Comparison of ENCODE assay signal across 14 cellular contexts in the genomic region with DNA sequence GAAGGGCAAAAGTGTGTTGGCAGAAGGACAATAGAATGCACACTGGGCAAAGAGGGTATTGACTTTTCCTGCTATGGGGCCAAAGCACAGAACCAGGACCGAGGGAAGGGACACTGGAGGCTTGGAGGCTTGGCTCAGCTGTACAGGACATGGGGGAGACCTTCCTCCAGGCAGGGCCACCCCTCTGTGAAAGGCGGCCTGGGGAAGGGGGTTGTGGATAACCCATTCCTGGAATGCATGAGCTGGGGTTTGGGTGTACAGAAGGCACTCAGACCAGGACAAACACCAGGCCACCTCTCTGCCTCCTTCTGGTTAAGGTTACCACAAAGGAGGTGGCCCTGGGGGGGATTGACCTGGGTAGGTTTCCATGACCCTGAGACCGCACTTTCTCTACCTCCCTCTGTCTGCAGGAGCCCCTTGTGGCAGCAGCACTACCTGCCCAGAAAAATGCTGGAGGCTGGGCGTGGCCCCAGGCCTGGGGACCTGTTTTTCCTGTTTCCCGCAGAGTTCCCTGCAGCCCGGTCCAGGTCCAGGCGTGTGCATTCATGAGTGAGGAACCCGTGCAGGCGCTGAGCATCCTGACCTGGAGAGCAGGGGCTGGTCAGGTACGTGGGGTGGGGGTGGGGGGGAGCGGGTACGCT. TPM values are rescaled to one million over a fixed set of nuclear protein-coding genes. Genes with fewer than 3 reads are reported as not detected.
A peak's percentile ranks its signal among the peaks of the same experiment; 100 is the strongest.
DNase-seq lines count a peak whose midpoint lies in the region; ATAC-seq and TF ChIP-seq lines count a peak whose summit lies in the region.
"Had no signal": no experiment of that assay in that cellular context is flagged by ENCODE, and none has a peak within 500 bp of the region (broad histone marks: within the 10 kb centered on the region; RNA-seq: fewer than 3 reads in every experiment).

No MANE protein-coding gene starts in this region.

- H3K36me3 Mint-ChIP-seq in CD14-positive monocyte: peaks cover 59 to 77% of the 10 kb centered on the region in 2 donors

- no peak overlapping the region for H3K27ac ChIP-seq in coronary artery
- H3K27ac ChIP-seq: uterus had no signal

- H3K27ac Mint-ChIP-seq in CD14-positive monocyte: peak overlapping the region in 4 of 7 donors; percentile 43 to 79 (median 56)

- no peaks in the 10 kb centered on the region for H3K27me3 Mint-ChIP-seq in CD14-positive monocyte (ENCODE audit: low read depth in 3 of 3)

- peaks cover 37% of the 10 kb centered on the region for H3K4me1 Mint-ChIP-seq in CD14-positive monocyte

- TF ChIP-seq CTCF in CD14-positive monocyte (IDR thresholded peaks at IDR 0.05): no peak
- peak; percentile 41 for TF ChIP-seq CTCF in LNCaP clone FGC (IDR thresholded peaks at IDR 0.05; ENCODE audit: control insufficient read depth, extremely low read depth, insufficient read depth)
- no peak for TF ChIP-seq CTCF in coronary artery (IDR thresholded peaks at IDR 0.05)

- H3K9me3 Mint-ChIP-seq in CD14-positive monocyte: no peaks in the 10 kb centered on the region

- DNase-seq in CD14-positive monocyte (ENCODE audit: low spot score) (no peak), LNCaP clone FGC (ENCODE audit: low read depth) (peak; percentile 66), coronary artery (ENCODE audit: low spot score) (peak; percentile 53), mesenteric fat pad (ENCODE audit: low spot score) (peak; percentile 83), NCI-H226 (no peak), H4 (ENCODE audit: low spot score) (no peak)
- DNase-seq in activated CD4-positive, alpha-beta T cell treated with anti-CD3 and anti-CD28 coated beads for 4 hours: no peak
- DNase-seq: activated gamma-delta T cell treated with Interleukin-2 at 50 U/mL for 16 hours, AML-193, cortex of kidney, KG1, nucleus accumbens had no signal

- H3K4me3 ChIP-seq in LNCaP clone FGC (ENCODE audit: low read depth, low read length) (peak overlapping the region; percentile 26; the same call in 1 of the 2 replicates), coronary artery (no peak overlapping the region)
- H3K4me3 ChIP-seq: uterus had no signal

- intact Hi-C loops in CD14-positive monocyte (cut with micrococcal nuclease): no loop called here

- H3K4me3 Mint-ChIP-seq in CD14-positive monocyte: no peak overlapping the region

- no peak for ATAC-seq in GM19023 (IDR thresholded peaks at IDR 0.05; ENCODE audit: unreplicated experiment)

RNA-seq across cellular contexts. Expression of gene P2RY2, which starts 9.6 kb away (rescaled TPM):
- 10 to 100 TPM in 1 of 2 donors, 1 to 10 TPM in 1; 2.8 to 12.7 TPM for polyA plus RNA-seq in CD14-positive monocyte
- 1.4 TPM for total RNA-seq in mesenteric fat pad
- not detected in 2 replicates for total RNA-seq in H4 (2014; rRNA removed; shearing (Covaris generic))

RNA-seq across cellular contexts. Expression of gene P2RY6, which starts 44.4 kb away (rescaled TPM):
- polyA plus RNA-seq in CD14-positive monocyte: 1 to 10 TPM; 1.7 to 5.1 TPM
- 6.7 TPM for total RNA-seq in mesenteric fat pad
- 2.5 and 2.7 TPM in 2 replicates for total RNA-seq in H4 (2014; rRNA removed; shearing (Covaris generic))

Comparison
In these comparisons a context has a peak if more than half of its experiments do, and no peak if none do; other contexts are left out.
1. DNase-seq: peak in LNCaP clone FGC (single experiment), coronary artery (single experiment) and mesenteric fat pad (single experiment); none in CD14-positive monocyte (single experiment), NCI-H226 (single experiment), H4 (single experiment) and activated CD4-positive, alpha-beta T cell treated with anti-CD3 and anti-CD28 coated beads for 4 hours (0 of 2).